8 cellular contexts compared by ENCODE assay signal in genomic region chr13:96849091-96849490, GRCh38.
"Had no signal": no experiment of that assay in that cellular context is flagged by ENCODE, and none has a peak within 500 bp of the region (broad histone marks: within the 10 kb centered on the region; RNA-seq: fewer than 3 reads in every experiment).

No MANE protein-coding gene starts in this region.

- H2AFZ ChIP-seq: GM23248, GM23338 had no signal

- H3K9ac ChIP-seq: GM23248 had no signal

- H3K27ac ChIP-seq: GM23248 had no signal

- H3K4me2 ChIP-seq: GM23338 had no signal

- DNase-seq: GM23248, GOT3, H7, H9, HCEC 1CT, HFFc6 had no signal

- H3K4me3 ChIP-seq: GM23248, GM23338 had no signal

- ATAC-seq: GM23338, HCT116 had no signal
